8 cellular contexts compared by ENCODE assay signal in the genomic region with DNA sequence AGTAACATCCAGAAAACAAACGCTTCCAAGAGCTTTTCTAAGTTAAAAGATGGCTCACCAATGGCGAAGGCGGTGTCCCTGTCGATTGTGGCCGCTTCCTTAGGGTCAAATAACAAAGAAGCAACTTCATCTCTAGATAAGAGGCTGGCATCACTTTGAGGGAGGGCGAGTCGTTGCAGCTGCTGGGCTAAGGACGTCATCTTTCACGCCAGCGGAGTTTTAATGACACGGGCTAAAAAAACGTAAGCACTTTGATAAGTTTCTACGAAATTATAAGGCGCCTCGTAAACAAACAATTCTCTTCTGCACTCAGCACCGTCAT. TPM values are rescaled to one million over a fixed set of nuclear protein-coding genes. Genes with fewer than 3 reads are reported as not detected.
DNase-seq lines count a peak whose midpoint lies in the region; ATAC-seq, FAIRE-seq and TF ChIP-seq lines count a peak whose summit lies in the region.

No MANE protein-coding gene starts in this region.

- peaks cover 31% of the 10 kb centered on the region for H3K36me3 ChIP-seq in BE2C
- H3K36me3 ChIP-seq in breast epithelium: peaks cover 2% of the 10 kb centered on the region
- H3K36me3 ChIP-seq in vagina: peaks cover 0 to 22% of the 10 kb centered on the region in 2 donors

- TF ChIP-seq CTCF in BE2C (IDR thresholded peaks at IDR 0.05; ENCODE audit: low read depth, low read length): no peak
- TF ChIP-seq CTCF in breast epithelium (IDR thresholded peaks at IDR 0.05): no peak
- no peak for TF ChIP-seq CTCF in vagina (IDR thresholded peaks at IDR 0.05)

- DNase-seq in BE2C (no peak), M059J (ENCODE audit: low read depth) (peak; percentile 22), breast epithelium (ENCODE audit: low spot score in 2 of 2) (no peak), lung microvascular endothelial cell (ENCODE audit: low read depth in 2 of 2) (peak; percentile 44 to 50), vagina (ENCODE audit: extremely low spot score in 2 of 2) (no peak), H54 (ENCODE audit: insufficient read length, low spot score) (no peak), MV-4-11 (lab: John Stamatoyannopoulos, UW) (no peak)

- peak overlapping the region; percentile 81 to 86 for H3K27ac ChIP-seq in breast epithelium
- peak overlapping the region; percentile 76 for H3K27ac ChIP-seq in vagina

- H3K27me3 ChIP-seq in BE2C (no peaks in the 10 kb centered on the region), breast epithelium (no peaks in the 10 kb centered on the region), vagina (no peaks in the 10 kb centered on the region)

- peak; percentile 4 for ATAC-seq in GM19035 (IDR thresholded peaks at IDR 0.05; ENCODE audit: unreplicated experiment)

- no peak for TF ChIP-seq POLR2A in breast epithelium (IDR thresholded peaks at IDR 0.05)
- TF ChIP-seq POLR2A in vagina (IDR thresholded peaks at IDR 0.05): no peak
- TF ChIP-seq POLR2A in H54 (IDR thresholded peaks at IDR 0.05; ENCODE audit: low read depth, low read length): no peak

- H3K4me3 ChIP-seq in BE2C (ENCODE audit: low read depth, low read length): peak overlapping the region; percentile 97
- peak overlapping the region; percentile 81 to 91 (median 89) for H3K4me3 ChIP-seq in breast epithelium
- peak overlapping the region; percentile 70 to 93 for H3K4me3 ChIP-seq in vagina

- H3K4me1 ChIP-seq in BE2C (0 out of 2 replicates have a peak, but pooled peaks cover 4% of the 10 kb centered on the region), breast epithelium (no peaks in the 10 kb centered on the region), vagina (peaks cover 19% of the 10 kb centered on the region)

- FAIRE-seq in H54 (lab: Jason Lieb, UNC): no peak

- intact Hi-C loops in breast epithelium (cut with DNase I; ENCODE audit: low total_unique reads): no loop called here
- intact Hi-C loops in vagina (cut with DNase I): loop anchor here (10.0 kb wide), 1 partner anchor 191 kb away; a partner anchor contains a TSS

- H3K9me3 ChIP-seq in BE2C: no peaks in the 10 kb centered on the region
- H3K9me3 ChIP-seq in breast epithelium: no peaks in the 10 kb centered on the region
- H3K9me3 ChIP-seq in vagina: no peaks in the 10 kb centered on the region

RNA-seq across cellular contexts. Expression of a gene that starts 0.5 kb away (rescaled TPM):
- 17.9 TPM for polyA plus RNA-seq in BE2C (2012; ENCODE audit: insufficient read depth, insufficient read length, low read depth)
- 15.1 and 21.8 TPM in 2 replicates for total RNA-seq in M059J (2014; rRNA removed; shearing (Covaris generic))
- total RNA-seq in breast epithelium (10 to 100 TPM; 23.7 to 32.3 (median 30.5) TPM), lung microvascular endothelial cell (15.9 and 19.8 TPM in 2 replicates), vagina (24.1 TPM)

Comparison
In these comparisons a context has a peak if more than half of its experiments do, and no peak if none do; other contexts are left out.
1. DNase-seq: peak in M059J (single experiment) and lung microvascular endothelial cell (2 of 2); none in BE2C (single experiment), breast epithelium (0 of 2), vagina (0 of 2), H54 (single experiment) and MV-4-11 (single experiment).
2. Peak in every context shown above with its lines, with median percentiles within 50 percentile points of each other: H3K4me3 ChIP-seq.